In genomic region chr11:33867566-33867965, GRCh38 we compare ENCODE assay signal across 12 cellular contexts. TPM values are rescaled to one million over a fixed set of nuclear protein-coding genes. Genes with fewer than 3 reads are reported as not detected.
A peak's percentile ranks its signal among the peaks of the same experiment; 100 is the strongest.
DNase-seq lines count a peak whose midpoint lies in the region; ATAC-seq and TF ChIP-seq lines count a peak whose summit lies in the region.
"Had no signal": no experiment of that assay in that cellular context is flagged by ENCODE, and none has a peak within 500 bp of the region (broad histone marks: within the 10 kb centered on the region; RNA-seq: fewer than 3 reads in every experiment).

No MANE protein-coding gene starts in this region.

- intact Hi-C loops in left lung (cut with DNase I) (loop anchor here (5.0 to 10.0 kb wide), 2 partner anchors 65 to 87 kb away; no protein-coding TSS in a partner anchor), stomach (cut with DNase I; ENCODE audit: low total_unique reads) (no loop called here)

- peaks cover 0 to 44% of the 10 kb centered on the region in 2 donors for H3K4me1 ChIP-seq in left lung
- H3K4me1 ChIP-seq in stomach: peaks cover 15 to 28% (median 20%) of the 10 kb centered on the region in 4 donors

- DNase-seq in left lung: no peak
- DNase-seq in stomach: no peak
- DNase-seq in stimulated activated CD4-positive, alpha-beta T cell treated with anti-CD3 and anti-CD28 coated beads, Interleukin-2, amount 100 ng/mL, for 24 hours: no peak
- DNase-seq in mucosa of gallbladder (ENCODE audit: low spot score): no peak
- no peak for DNase-seq in DMS153 treated with DMSO at 0.1 percent for 48 hours (lab: John Stamatoyannopoulos, UW; ENCODE audit: unreplicated experiment)
- DNase-seq: activated naive CD4-positive, alpha-beta T cell treated with Interleukin-2 at 50 U/mL for 16 hours; COR-L47; stimulated activated CD4-positive, alpha-beta T cell treated with anti-CD3 and anti-CD28 coated beads, Interleukin-4, amount 100 ng/mL, for 1 hour had no signal

- no peak for TF ChIP-seq CTCF in SU-DHL-6 (IDR thresholded peaks at IDR 0.05; ENCODE audit: insufficient read depth, low read length, poor library complexity, severe bottlenecking)
- no peak for TF ChIP-seq CTCF in left lung (IDR thresholded peaks at IDR 0.05)
- TF ChIP-seq CTCF in stomach (IDR thresholded peaks at IDR 0.05): no peak

- H3K27me3 ChIP-seq in SU-DHL-6 (ENCODE audit: low read length) (no peaks in the 10 kb centered on the region), left lung (peaks cover 5 to 32% of the 10 kb centered on the region in 2 donors), stomach (peaks cover 0 to 75% (median 19%) of the 10 kb centered on the region in 3 donors)

- H3K4me3 ChIP-seq in SU-DHL-6 (ENCODE audit: insufficient read depth, low read length, poor library complexity, severe bottlenecking): peak overlapping the region; percentile 66
- peak overlapping the region; percentile 42 to 64 for H3K4me3 ChIP-seq in left lung
- H3K4me3 ChIP-seq in stomach: peak overlapping the region in 3 of 4 donors; percentile 61 to 87 (median 68)

- H3K27me3 Mint-ChIP-seq in IgD-negative memory B cell: peaks cover 6% of the 10 kb centered on the region

- H3K27ac Mint-ChIP-seq in IgD-negative memory B cell: peak overlapping the region; percentile 8 to 88 (median 58)

- 32 to 58% (median 52%) methylated on average over 1 of the region's 1 CpG for WGBS in stomach, 5 donors

- H3K9ac ChIP-seq in SU-DHL-6 (ENCODE audit: low read length): peak overlapping the region; percentile 70

- no peak for TF ChIP-seq EP300 in stomach (IDR thresholded peaks at IDR 0.05)

- H3K36me3 Mint-ChIP-seq in IgD-negative memory B cell: no peaks in the 10 kb centered on the region

- no peaks in the 10 kb centered on the region for H4K20me1 ChIP-seq in SU-DHL-6 (ENCODE audit: low read depth, low read length)

- H3K4me2 ChIP-seq in SU-DHL-6 (ENCODE audit: low read depth, low read length, poor library complexity, severe bottlenecking): peak overlapping the region; percentile 72

- H3K79me2 ChIP-seq in SU-DHL-6 (ENCODE audit: insufficient read depth, low read length): peaks cover 37% of the 10 kb centered on the region

- H3K9me3 ChIP-seq in SU-DHL-6 (ENCODE audit: insufficient read depth, low read length) (no peaks in the 10 kb centered on the region), left lung (no peaks in the 10 kb centered on the region), stomach (no peaks in the 10 kb centered on the region)

- H3K27ac ChIP-seq in SU-DHL-6 (ENCODE audit: low read depth, low read length) (peak overlapping the region; percentile 60), left lung (peak overlapping the region in 1 of 2 donors; percentile 92), stomach (peak overlapping the region in 2 of 5 donors; percentile 5 to 78)
- H3K27ac ChIP-seq: cardiac muscle cell, RWPE1 had no signal

- peak overlapping the region; percentile 83 to 94 (median 88) for H3K4me3 Mint-ChIP-seq in IgD-negative memory B cell

- H3K36me3 ChIP-seq in SU-DHL-6 (ENCODE audit: low read length): no peaks in the 10 kb centered on the region
- H3K36me3 ChIP-seq in left lung: peaks cover 0 to 7% of the 10 kb centered on the region in 2 donors
- H3K36me3 ChIP-seq in stomach: no peaks in the 10 kb centered on the region
- H3K36me3 ChIP-seq: cardiac muscle cell had no signal

- no peak for ATAC-seq in left lung

- no peak overlapping the region for H2AFZ ChIP-seq in SU-DHL-6 (ENCODE audit: low read depth, low read length, severe bottlenecking)

- TF ChIP-seq POLR2A in stomach (IDR thresholded peaks at IDR 0.05): no peak

- H3K9me3 Mint-ChIP-seq in IgD-negative memory B cell: no peaks in the 10 kb centered on the region

- H3K9me2 ChIP-seq in SU-DHL-6 (replicated peaks; ENCODE audit: insufficient read depth, low read length): no peaks in the 10 kb centered on the region

- peaks cover 7% of the 10 kb centered on the region; the same call in 1 of the 2 replicates for H3F3A ChIP-seq in SU-DHL-6 (ENCODE audit: insufficient read depth)

- peaks cover 22 to 28% (median 22%) of the 10 kb centered on the region in 3 donors for H3K4me1 Mint-ChIP-seq in IgD-negative memory B cell

RNA-seq across cellular contexts. Expression of gene LMO2, which starts 24.3 kb away (rescaled TPM):
- polyA plus RNA-seq in IgD-negative memory B cell (11.4 TPM), stomach (10 to 100 TPM in 2 of 3 donors, 1 to 10 TPM in 1; 9.1 to 12.7 (median 11.5) TPM)
- total RNA-seq in left lung (10 to 100 TPM; 27.8 to 42.0 TPM), stomach (10 to 100 TPM in 3 of 5 donors, 1 to 10 TPM in 1, not detected in 1; 9.6 to 54.7 (median 12.3) TPM), mucosa of gallbladder (26.8 TPM)
